11 cellular contexts compared by ENCODE assay signal in the genomic region with DNA sequence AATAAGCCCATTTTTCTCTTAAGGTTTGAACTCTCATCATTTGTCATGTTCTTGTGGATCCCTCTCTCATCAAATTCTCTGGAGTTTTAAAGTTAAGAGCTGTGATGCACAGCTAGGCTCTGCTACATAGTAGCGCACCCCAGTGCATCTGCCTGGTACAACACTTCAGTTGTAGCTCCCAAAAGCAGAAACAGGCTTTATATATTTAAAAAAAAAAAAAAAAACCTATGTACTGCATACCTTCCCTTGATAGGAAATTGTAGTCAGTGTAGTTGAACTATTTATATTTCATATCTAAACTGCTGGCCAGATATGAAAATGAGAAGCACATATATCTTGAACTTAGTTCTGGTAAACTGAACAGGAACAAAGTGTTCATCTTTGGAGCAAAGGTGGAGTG.
DNase-seq lines count a peak whose midpoint lies in the region; ATAC-seq and TF ChIP-seq lines count a peak whose summit lies in the region.
"Had no signal": no experiment of that assay in that cellular context is flagged by ENCODE, and none has a peak within 500 bp of the region (broad histone marks: within the 10 kb centered on the region; RNA-seq: fewer than 3 reads in every experiment).

No MANE protein-coding gene starts in this region.

- POLR2A ChIA-PET in HEK293T (lab: Yijun Ruan, JAX): no interaction called here

- CTCF ChIA-PET in HEK293T (lab: Yijun Ruan, JAX): interaction anchor here (1.0 to 1.2 kb wide), 2 partner anchors 10 to 15 kb away, joined by 3 to 4 read pairs; no protein-coding TSS in a partner anchor

- no peak overlapping the region for H3K27ac ChIP-seq in liver (ENCODE audit: low read depth in 1 of 2, low read length in 2 of 2)

- no peaks in the 10 kb centered on the region for H3K27me3 ChIP-seq in liver (ENCODE audit: control insufficient read depth in 4 of 4, insufficient read depth in 4 of 4, low read length in 3 of 4)

- DNase-seq in HEK293T (ENCODE audit: extremely low spot score) (peak; percentile 15), NCI-H345 (lab: John Stamatoyannopoulos, UW) (no peak), GM10266 (ENCODE audit: extremely low spot score) (no peak)
- DNase-seq: activated CD4-positive, alpha-beta T cell treated with anti-CD3 and anti-CD28 coated beads, Interleukin-2, amount 10 ng/mL, durations not matched to agents 7 days and 5 days; activated gamma-delta T cell treated with Interleukin-2 at 50 U/mL for 16 hours; kidney had no signal

- TF ChIP-seq CTCF in GM12872 (IDR thresholded peaks at IDR 0.05; ENCODE audit: insufficient read depth, low read depth, low read length) (0 out of 3 replicates have a peak, but pooled peaks have one; percentile 8), WI38 (IDR thresholded peaks at IDR 0.05; ENCODE audit: low read depth, low read length) (0 out of 2 replicates have a peak, but pooled peaks have one; percentile 13), liver (IDR thresholded peaks at IDR 0.05; ENCODE audit: low read depth, low read length, missing input control) (peak; percentile 9), GM10266 (IDR thresholded peaks at IDR 0.05; ENCODE audit: control insufficient read depth, insufficient read depth, low read depth, missing control alignments) (no peak)

- H3K4me3 ChIP-seq in WI38 (ENCODE audit: low read depth, low read length): no peak overlapping the region
- no peak overlapping the region for H3K4me3 ChIP-seq in liver (ENCODE audit: low read depth in 1 of 3, low read length in 3 of 3)

- H3K36me3 ChIP-seq in liver (ENCODE audit: control insufficient read depth in 4 of 4, insufficient read depth in 3 of 4, low read depth in 1 of 4, low read length in 3 of 4): no peaks in the 10 kb centered on the region

- no peaks in the 10 kb centered on the region for H3K9me3 ChIP-seq in liver (ENCODE audit: control insufficient read depth in 4 of 4, low read length in 3 of 4)

- ATAC-seq in GM21381 (IDR thresholded peaks at IDR 0.05; ENCODE audit: unreplicated experiment) (no peak), HG03460 (IDR thresholded peaks at IDR 0.05; ENCODE audit: unreplicated experiment) (no peak)

- no peak overlapping the region for H3K9ac ChIP-seq in liver (ENCODE audit: low read depth in 1 of 2, low read length in 2 of 2)

- peak; percentile 43 to 63 for TF ChIP-seq RAD21 in liver (IDR thresholded peaks at IDR 0.05)

- WGBS in liver: 36% methylated on average over 1 of the region's 1 CpG

- no peaks in the 10 kb centered on the region for H3K4me1 ChIP-seq in liver (ENCODE audit: control insufficient read depth in 4 of 4, insufficient read depth in 4 of 4, low read length in 3 of 4)

TF ChIP-seq in HEK293T, 16 proteins besides CTCF, POLR2A, EP300 and RAD21:
- TF ChIP-seq BHLHE40 (IDR thresholded peaks at IDR 0.05; ENCODE audit: borderline replicate concordance): no peak
- TF ChIP-seq ZNF384 (IDR thresholded peaks at IDR 0.05): peak; percentile 57; the same call in 1 of the 2 replicates
- no peak for TF ChIP-seq FOXM1 (IDR thresholded peaks at IDR 0.05; ENCODE audit: borderline replicate concordance)
- no peak for TF ChIP-seq FOXA1 (IDR thresholded peaks at IDR 0.05)

TF ChIP-seq in liver, 16 proteins besides CTCF, POLR2A, EP300 and RAD21:
- no peak for TF ChIP-seq GABPA (IDR thresholded peaks at IDR 0.05 in 1 of 2, conservative IDR thresholded peaks at IDR 0.05 in 1 of 2)
- no peak for TF ChIP-seq EGR1 (IDR thresholded peaks at IDR 0.05; ENCODE audit: low read depth in 2 of 2)
- TF ChIP-seq SP1 (IDR thresholded peaks at IDR 0.05): no peak
- TF ChIP-seq RXRA (IDR thresholded peaks at IDR 0.05): no peak
- no peak for TF ChIP-seq FOXA2 (IDR thresholded peaks at IDR 0.05)
- no peak for TF ChIP-seq TAF1 (conservative IDR thresholded peaks at IDR 0.05)
- TF ChIP-seq, protein P1, sequence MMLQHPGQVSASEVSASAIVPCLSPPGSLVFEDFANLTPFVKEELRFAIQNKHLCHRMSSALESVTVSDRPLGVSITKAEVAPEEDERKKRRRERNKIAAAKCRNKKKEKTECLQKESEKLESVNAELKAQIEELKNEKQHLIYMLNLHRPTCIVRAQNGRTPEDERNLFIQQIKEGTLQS (IDR thresholded peaks at IDR 0.05): no peak
